ENCODE assay signal across 9 cellular contexts in genomic region chr1:201268604-201269151, GRCh38. TPM values are rescaled to one million over a fixed set of nuclear protein-coding genes. Genes with fewer than 3 reads are reported as not detected.
DNase-seq lines count a peak whose midpoint lies in the region; ATAC-seq, FAIRE-seq and TF ChIP-seq lines count a peak whose summit lies in the region.
"Had no signal": no experiment of that assay in that cellular context is flagged by ENCODE, and none has a peak within 500 bp of the region (broad histone marks: within the 10 kb centered on the region; RNA-seq: fewer than 3 reads in every experiment).

No MANE protein-coding gene starts in this region.

- H3K9me3 ChIP-seq in effector memory CD4-positive, alpha-beta T cell (ENCODE audit: control insufficient read depth, low read length): no peaks in the 10 kb centered on the region

- no peaks in the 10 kb centered on the region for H3K36me3 ChIP-seq in effector memory CD4-positive, alpha-beta T cell (ENCODE audit: control insufficient read depth, insufficient read depth, low read length)

- H3K27me3 ChIP-seq in effector memory CD4-positive, alpha-beta T cell (replicated peaks; ENCODE audit: control insufficient read depth, insufficient read depth, low read length, poor library complexity, severe bottlenecking): no peaks in the 10 kb centered on the region

- no peaks in the 10 kb centered on the region for H3K4me1 ChIP-seq in effector memory CD4-positive, alpha-beta T cell (ENCODE audit: control insufficient read depth, insufficient read depth, low read length, poor library complexity, severe bottlenecking)

- FAIRE-seq in GM19239 (lab: Jason Lieb, UNC): no peak

- no peak overlapping the region for H3K27ac ChIP-seq in effector memory CD4-positive, alpha-beta T cell (ENCODE audit: insufficient read depth, low read length, poor library complexity, severe bottlenecking)

- ATAC-seq in GM19452 (IDR thresholded peaks at IDR 0.05; ENCODE audit: unreplicated experiment): no peak

- DNase-seq in AG08396 (ENCODE audit: low spot score) (peak; percentile 68), HK-2 (ENCODE audit: unreplicated experiment) (peak; percentile 50), cardiac fibroblast (ENCODE audit: low read depth in 2 of 2) (peak; percentile 75 to 89), mesenteric fat pad (ENCODE audit: low spot score) (peak; percentile 33), GM19239 (ENCODE audit: insufficient read length, low spot score) (no peak), GF-D8 (lab: John Stamatoyannopoulos, UW) (no peak)
- DNase-seq in effector memory CD4-positive, alpha-beta T cell: no peak
- DNase-seq: stimulated activated CD4-positive, alpha-beta T cell treated with anti-CD3 and anti-CD28 coated beads, Interleukin-12 subunit alpha, Interleukin-12 subunit beta, amount 100 ng/mL, for 4 hours had no signal

- TF ChIP-seq CTCF in cardiac fibroblast (IDR thresholded peaks at IDR 0.05; ENCODE audit: low read depth, low read length): no peak

- no peak overlapping the region for H3K4me3 ChIP-seq in cardiac fibroblast (replicated peaks in 1 of 2; ENCODE audit: low read depth in 2 of 2, low read length in 2 of 2)
- no peak overlapping the region for H3K4me3 ChIP-seq in effector memory CD4-positive, alpha-beta T cell (ENCODE audit: insufficient read depth, low read depth, low read length, poor library complexity, severe bottlenecking)

RNA-seq across cellular contexts. Expression of gene PKP1, which starts 14.6 kb away (rescaled TPM):
- total RNA-seq in mesenteric fat pad: 11.5 TPM

Comparison
In these comparisons a context has a peak if more than half of its experiments do, and no peak if none do; other contexts are left out.
1. DNase-seq: peak in AG08396 (single experiment), HK-2 (single experiment), cardiac fibroblast (2 of 2) and mesenteric fat pad (single experiment); none in effector memory CD4-positive, alpha-beta T cell (0 of 3), GM19239 (single experiment) and GF-D8 (single experiment).